ENCODE assay signal across 12 cellular contexts in genomic region chr19:7923295-7924191, GRCh38. TPM values are rescaled to one million over a fixed set of nuclear protein-coding genes. Genes with fewer than 3 reads are reported as not detected.
A peak's percentile ranks its signal among the peaks of the same experiment; 100 is the strongest.
DNase-seq lines count a peak whose midpoint lies in the region; ATAC-seq and TF ChIP-seq lines count a peak whose summit lies in the region.
"Had no signal": no experiment of that assay in that cellular context is flagged by ENCODE, and none has a peak within 500 bp of the region (broad histone marks: within the 10 kb centered on the region; RNA-seq: fewer than 3 reads in every experiment).

No MANE protein-coding gene starts in this region.

- H3K4me1 Mint-ChIP-seq in activated naive CD8-positive, alpha-beta T cell (ENCODE audit: low read depth), result peaks cover 26% of the 10 kb centered on the region
- peaks cover 23% of the 10 kb centered on the region for H3K4me1 Mint-ChIP-seq in activated naive CD8-positive, alpha-beta T cell treated with anti-CD3 and anti-CD28 coated beads for 36 hours
- peaks cover 22% of the 10 kb centered on the region for H3K4me1 Mint-ChIP-seq in type B pancreatic cell (ENCODE audit: unreplicated experiment)

- ATAC-seq in mucosa of descending colon, result no peak
- ATAC-seq: lower lobe of right lung had no signal

- H3K27ac Mint-ChIP-seq in activated naive CD8-positive, alpha-beta T cell, result no peak overlapping the region
- H3K27ac Mint-ChIP-seq in activated naive CD8-positive, alpha-beta T cell treated with anti-CD3 and anti-CD28 coated beads for 36 hours, result no peak overlapping the region
- H3K27ac Mint-ChIP-seq in type B pancreatic cell, result peak overlapping the region; percentile 43

- DNase-seq in activated naive CD8-positive, alpha-beta T cell treated with anti-CD3 and anti-CD28 coated beads for 36 hours, result no peak
- DNase-seq in mucosa of descending colon (peak in 2 of 3 donors; percentile 44 to 58), type B pancreatic cell (ENCODE audit: extremely low spot score, unreplicated experiment) (no peak), NCI-H2171 treated with DMSO at 0.1 percent for 48 hours (lab: John Stamatoyannopoulos, UW) (no peak), GOT3 (lab: John Stamatoyannopoulos, UW) (no peak)
- DNase-seq: activated CD4-positive, alpha-beta T cell treated with anti-CD3 and anti-CD28 coated beads for 4 hours; NCI-H1417 treated with DMSO at 0.1 percent for 48 hours had no signal

- H3K27me3 Mint-ChIP-seq in activated naive CD8-positive, alpha-beta T cell, result peaks cover 3% of the 10 kb centered on the region
- H3K27me3 Mint-ChIP-seq in activated naive CD8-positive, alpha-beta T cell treated with anti-CD3 and anti-CD28 coated beads for 36 hours, result peaks cover 16% of the 10 kb centered on the region
- peaks cover 8% of the 10 kb centered on the region for H3K27me3 Mint-ChIP-seq in type B pancreatic cell

- H3K9me3 ChIP-seq in mucosa of descending colon, result no peaks in the 10 kb centered on the region
- H3K9me3 ChIP-seq: lower lobe of right lung had no signal

- H3K36me3 Mint-ChIP-seq in activated naive CD8-positive, alpha-beta T cell, result peaks cover 3% of the 10 kb centered on the region
- H3K36me3 Mint-ChIP-seq in activated naive CD8-positive, alpha-beta T cell treated with anti-CD3 and anti-CD28 coated beads for 36 hours, result peaks cover 7% of the 10 kb centered on the region
- H3K36me3 Mint-ChIP-seq in type B pancreatic cell, result peaks cover 3% of the 10 kb centered on the region

- TF ChIP-seq CTCF in mucosa of descending colon (IDR thresholded peaks at IDR 0.05) (no peak), type B pancreatic cell (conservative IDR thresholded peaks at IDR 0.05) (no peak)

- no peaks in the 10 kb centered on the region for H3K36me3 ChIP-seq in mucosa of descending colon (ENCODE audit: low read depth)

- no peak overlapping the region for H3K4me3 ChIP-seq in mucosa of descending colon
- H3K4me3 ChIP-seq: hepatocyte, lower lobe of right lung, SK-N-MC had no signal

- H3K4me3 Mint-ChIP-seq in activated naive CD8-positive, alpha-beta T cell, result peak overlapping the region; percentile 20
- H3K4me3 Mint-ChIP-seq in activated naive CD8-positive, alpha-beta T cell treated with anti-CD3 and anti-CD28 coated beads for 36 hours, result no peak overlapping the region
- peak overlapping the region; percentile 65 for H3K4me3 Mint-ChIP-seq in type B pancreatic cell

- intact Hi-C loops in mucosa of descending colon (cut with DNase I, micrococcal nuclease), result no loop called here

- no peaks in the 10 kb centered on the region for H3K9me3 Mint-ChIP-seq in activated naive CD8-positive, alpha-beta T cell (ENCODE audit: low read depth)
- no peaks in the 10 kb centered on the region for H3K9me3 Mint-ChIP-seq in activated naive CD8-positive, alpha-beta T cell treated with anti-CD3 and anti-CD28 coated beads for 36 hours
- no peaks in the 10 kb centered on the region for H3K9me3 Mint-ChIP-seq in type B pancreatic cell

- H3K4me1 ChIP-seq in mucosa of descending colon (ENCODE audit: low read depth), result peaks cover 32% of the 10 kb centered on the region

RNA-seq across cellular contexts. Expression of gene CTXN1, which starts 2.4 kb away (rescaled TPM):
- total RNA-seq in activated naive CD8-positive, alpha-beta T cell treated with anti-CD3 and anti-CD28 coated beads for 36 hours, result under 1 TPM; 0.44 to 0.52 TPM
- total RNA-seq in mucosa of descending colon (10 to 100 TPM in 1 of 3 donors, 1 to 10 TPM in 1, under 1 TPM in 1; 0.69 to 28.3 (median 1.9) TPM), type B pancreatic cell (ENCODE audit: low replicate concordance) (50.0 and 57.8 TPM in 2 replicates)

RNA-seq across cellular contexts. Expression of gene SNAPC2, which starts 3.4 kb away (rescaled TPM):
- 10 to 100 TPM; 14.4 to 14.8 TPM for total RNA-seq in activated naive CD8-positive, alpha-beta T cell treated with anti-CD3 and anti-CD28 coated beads for 36 hours
- total RNA-seq in mucosa of descending colon (10 to 100 TPM; 10.7 to 22.1 (median 14.7) TPM), type B pancreatic cell (ENCODE audit: low replicate concordance) (13.7 and 15.0 TPM in 2 replicates)

RNA-seq across cellular contexts. Expression of gene TGFBR3L, which starts 8.9 kb away (rescaled TPM):
- 1 to 10 TPM; 2.1 to 3.2 TPM for total RNA-seq in activated naive CD8-positive, alpha-beta T cell treated with anti-CD3 and anti-CD28 coated beads for 36 hours
- total RNA-seq in mucosa of descending colon (under 1 TPM in 1 of 3 donors, not detected in 2; 0.79 TPM), type B pancreatic cell (ENCODE audit: low replicate concordance) (1.1 and 2.4 TPM in 2 replicates)
- total RNA-seq: hepatocyte, HT-29 had no signal

RNA-seq across cellular contexts. Expression of gene MAP2K7, which starts 19.9 kb away (rescaled TPM):
- 10 to 100 TPM; 31.8 to 32.4 TPM for total RNA-seq in activated naive CD8-positive, alpha-beta T cell treated with anti-CD3 and anti-CD28 coated beads for 36 hours
- total RNA-seq in mucosa of descending colon (10 to 100 TPM; 31.5 to 49.2 (median 41.7) TPM), type B pancreatic cell (ENCODE audit: low replicate concordance) (38.2 and 42.2 TPM in 2 replicates)

RNA-seq across cellular contexts. Expression of gene TIMM44, which starts 19.9 kb away (rescaled TPM):
- total RNA-seq in activated naive CD8-positive, alpha-beta T cell treated with anti-CD3 and anti-CD28 coated beads for 36 hours, result 100 to 1,000 TPM; 125 to 136 TPM
- total RNA-seq in mucosa of descending colon, result 10 to 100 TPM; 55.5 to 80.4 (median 63.4) TPM
- total RNA-seq in type B pancreatic cell (ENCODE audit: low replicate concordance), result 73.7 and 80.4 TPM in 2 replicates

Comparison
In these comparisons a context has a peak if more than half of its experiments do, and no peak if none do; other contexts are left out.
1. DNase-seq: peak in mucosa of descending colon (2 of 3); none in activated naive CD8-positive, alpha-beta T cell treated with anti-CD3 and anti-CD28 coated beads for 36 hours (single experiment), type B pancreatic cell (single experiment), NCI-H2171 treated with DMSO at 0.1 percent for 48 hours (single experiment) and GOT3 (single experiment).